In the genomic region with DNA sequence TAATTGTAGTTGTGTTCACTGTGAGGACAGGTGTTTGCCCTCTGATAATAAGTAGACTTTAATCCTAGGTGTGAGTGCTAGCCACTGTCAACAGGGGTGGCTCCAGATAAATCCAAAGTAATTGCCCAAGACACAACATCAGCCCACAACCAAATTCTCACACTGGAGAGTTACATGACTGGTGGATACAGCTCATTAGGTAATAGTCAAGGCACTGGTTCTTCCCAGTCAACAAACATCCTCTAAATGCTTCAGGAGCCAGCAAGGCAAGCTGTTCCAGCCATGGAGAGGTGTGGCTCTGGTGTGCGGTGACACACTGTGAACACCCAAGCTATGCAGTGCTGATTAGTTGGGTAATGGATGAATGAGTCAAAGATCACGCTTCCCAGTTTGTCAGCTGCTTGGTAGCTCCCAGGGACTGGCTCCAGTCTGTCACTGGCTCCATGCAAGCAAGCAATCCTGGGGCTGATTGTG, we compare ENCODE assay signal across 1 cellular context.
A peak's percentile ranks its signal among the peaks of the same experiment; 100 is the strongest.
TF ChIP-seq lines count a peak whose summit lies in the region.

No MANE protein-coding gene starts in this region.

TF ChIP-seq in K562, 482 proteins besides CTCF, POLR2A, EP300 and RAD21 (continued from another document and continues in another):
- TF ChIP-seq, protein P1, sequence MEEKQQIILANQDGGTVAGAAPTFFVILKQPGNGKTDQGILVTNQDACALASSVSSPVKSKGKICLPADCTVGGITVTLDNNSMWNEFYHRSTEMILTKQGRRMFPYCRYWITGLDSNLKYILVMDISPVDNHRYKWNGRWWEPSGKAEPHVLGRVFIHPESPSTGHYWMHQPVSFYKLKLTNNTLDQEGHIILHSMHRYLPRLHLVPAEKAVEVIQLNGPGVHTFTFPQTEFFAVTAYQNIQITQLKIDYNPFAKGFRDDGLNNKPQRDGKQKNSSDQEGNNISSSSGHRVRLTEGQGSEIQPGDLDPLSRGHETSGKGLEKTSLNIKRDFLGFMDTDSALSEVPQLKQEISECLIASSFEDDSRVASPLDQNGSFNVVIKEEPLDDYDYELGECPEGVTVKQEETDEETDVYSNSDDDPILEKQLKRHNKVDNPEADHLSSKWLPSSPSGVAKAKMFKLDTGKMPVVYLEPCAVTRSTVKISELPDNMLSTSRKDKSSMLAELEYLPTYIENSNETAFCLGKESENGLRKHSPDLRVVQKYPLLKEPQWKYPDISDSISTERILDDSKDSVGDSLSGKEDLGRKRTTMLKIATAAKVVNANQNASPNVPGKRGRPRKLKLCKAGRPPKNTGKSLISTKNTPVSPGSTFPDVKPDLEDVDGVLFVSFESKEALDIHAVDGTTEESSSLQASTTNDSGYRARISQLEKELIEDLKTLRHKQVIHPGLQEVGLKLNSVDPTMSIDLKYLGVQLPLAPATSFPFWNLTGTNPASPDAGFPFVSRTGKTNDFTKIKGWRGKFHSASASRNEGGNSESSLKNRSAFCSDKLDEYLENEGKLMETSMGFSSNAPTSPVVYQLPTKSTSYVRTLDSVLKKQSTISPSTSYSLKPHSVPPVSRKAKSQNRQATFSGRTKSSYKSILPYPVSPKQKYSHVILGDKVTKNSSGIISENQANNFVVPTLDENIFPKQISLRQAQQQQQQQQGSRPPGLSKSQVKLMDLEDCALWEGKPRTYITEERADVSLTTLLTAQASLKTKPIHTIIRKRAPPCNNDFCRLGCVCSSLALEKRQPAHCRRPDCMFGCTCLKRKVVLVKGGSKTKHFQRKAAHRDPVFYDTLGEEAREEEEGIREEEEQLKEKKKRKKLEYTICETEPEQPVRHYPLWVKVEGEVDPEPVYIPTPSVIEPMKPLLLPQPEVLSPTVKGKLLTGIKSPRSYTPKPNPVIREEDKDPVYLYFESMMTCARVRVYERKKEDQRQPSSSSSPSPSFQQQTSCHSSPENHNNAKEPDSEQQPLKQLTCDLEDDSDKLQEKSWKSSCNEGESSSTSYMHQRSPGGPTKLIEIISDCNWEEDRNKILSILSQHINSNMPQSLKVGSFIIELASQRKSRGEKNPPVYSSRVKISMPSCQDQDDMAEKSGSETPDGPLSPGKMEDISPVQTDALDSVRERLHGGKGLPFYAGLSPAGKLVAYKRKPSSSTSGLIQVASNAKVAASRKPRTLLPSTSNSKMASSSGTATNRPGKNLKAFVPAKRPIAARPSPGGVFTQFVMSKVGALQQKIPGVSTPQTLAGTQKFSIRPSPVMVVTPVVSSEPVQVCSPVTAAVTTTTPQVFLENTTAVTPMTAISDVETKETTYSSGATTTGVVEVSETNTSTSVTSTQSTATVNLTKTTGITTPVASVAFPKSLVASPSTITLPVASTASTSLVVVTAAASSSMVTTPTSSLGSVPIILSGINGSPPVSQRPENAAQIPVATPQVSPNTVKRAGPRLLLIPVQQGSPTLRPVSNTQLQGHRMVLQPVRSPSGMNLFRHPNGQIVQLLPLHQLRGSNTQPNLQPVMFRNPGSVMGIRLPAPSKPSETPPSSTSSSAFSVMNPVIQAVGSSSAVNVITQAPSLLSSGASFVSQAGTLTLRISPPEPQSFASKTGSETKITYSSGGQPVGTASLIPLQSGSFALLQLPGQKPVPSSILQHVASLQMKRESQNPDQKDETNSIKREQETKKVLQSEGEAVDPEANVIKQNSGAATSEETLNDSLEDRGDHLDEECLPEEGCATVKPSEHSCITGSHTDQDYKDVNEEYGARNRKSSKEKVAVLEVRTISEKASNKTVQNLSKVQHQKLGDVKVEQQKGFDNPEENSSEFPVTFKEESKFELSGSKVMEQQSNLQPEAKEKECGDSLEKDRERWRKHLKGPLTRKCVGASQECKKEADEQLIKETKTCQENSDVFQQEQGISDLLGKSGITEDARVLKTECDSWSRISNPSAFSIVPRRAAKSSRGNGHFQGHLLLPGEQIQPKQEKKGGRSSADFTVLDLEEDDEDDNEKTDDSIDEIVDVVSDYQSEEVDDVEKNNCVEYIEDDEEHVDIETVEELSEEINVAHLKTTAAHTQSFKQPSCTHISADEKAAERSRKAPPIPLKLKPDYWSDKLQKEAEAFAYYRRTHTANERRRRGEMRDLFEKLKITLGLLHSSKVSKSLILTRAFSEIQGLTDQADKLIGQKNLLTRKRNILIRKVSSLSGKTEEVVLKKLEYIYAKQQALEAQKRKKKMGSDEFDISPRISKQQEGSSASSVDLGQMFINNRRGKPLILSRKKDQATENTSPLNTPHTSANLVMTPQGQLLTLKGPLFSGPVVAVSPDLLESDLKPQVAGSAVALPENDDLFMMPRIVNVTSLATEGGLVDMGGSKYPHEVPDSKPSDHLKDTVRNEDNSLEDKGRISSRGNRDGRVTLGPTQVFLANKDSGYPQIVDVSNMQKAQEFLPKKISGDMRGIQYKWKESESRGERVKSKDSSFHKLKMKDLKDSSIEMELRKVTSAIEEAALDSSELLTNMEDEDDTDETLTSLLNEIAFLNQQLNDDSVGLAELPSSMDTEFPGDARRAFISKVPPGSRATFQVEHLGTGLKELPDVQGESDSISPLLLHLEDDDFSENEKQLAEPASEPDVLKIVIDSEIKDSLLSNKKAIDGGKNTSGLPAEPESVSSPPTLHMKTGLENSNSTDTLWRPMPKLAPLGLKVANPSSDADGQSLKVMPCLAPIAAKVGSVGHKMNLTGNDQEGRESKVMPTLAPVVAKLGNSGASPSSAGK (IDR thresholded peaks at IDR 0.05) = no peak
- no peak for TF ChIP-seq GTF2F1 (IDR thresholded peaks at IDR 0.05; ENCODE audit: low read depth, low read length)
- no peak for TF ChIP-seq RFX5 (IDR thresholded peaks at IDR 0.05; ENCODE audit: low read depth, low read length)
- TF ChIP-seq, protein P2, sequence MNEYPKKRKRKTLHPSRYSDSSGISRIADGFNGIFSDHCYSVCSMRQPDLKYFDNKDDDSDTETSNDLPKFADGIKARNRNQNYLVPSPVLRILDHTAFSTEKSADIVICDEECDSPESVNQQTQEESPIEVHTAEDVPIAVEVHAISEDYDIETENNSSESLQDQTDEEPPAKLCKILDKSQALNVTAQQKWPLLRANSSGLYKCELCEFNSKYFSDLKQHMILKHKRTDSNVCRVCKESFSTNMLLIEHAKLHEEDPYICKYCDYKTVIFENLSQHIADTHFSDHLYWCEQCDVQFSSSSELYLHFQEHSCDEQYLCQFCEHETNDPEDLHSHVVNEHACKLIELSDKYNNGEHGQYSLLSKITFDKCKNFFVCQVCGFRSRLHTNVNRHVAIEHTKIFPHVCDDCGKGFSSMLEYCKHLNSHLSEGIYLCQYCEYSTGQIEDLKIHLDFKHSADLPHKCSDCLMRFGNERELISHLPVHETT (CRISPR knock-in tag; conservative IDR thresholded peaks at IDR 0.05 in 1 of 2, IDR thresholded peaks at IDR 0.05 in 1 of 2) = no peak
- peak; percentile 45; the same call in 1 of the 2 replicates for TF ChIP-seq CTBP1 (IDR thresholded peaks at IDR 0.05; ENCODE audit: borderline replicate concordance)
- no peak for TF ChIP-seq KLF16 (IDR thresholded peaks at IDR 0.05)
- TF ChIP-seq RBM22 (IDR thresholded peaks at IDR 0.05; ENCODE audit: low read depth, low read length, poor library complexity, severe bottlenecking) = no peak
- no peak for TF ChIP-seq YY1 (IDR thresholded peaks at IDR 0.05; ENCODE audit: borderline replicate concordance in 1 of 3, control insufficient read depth in 1 of 3, extremely low read depth in 1 of 3, insufficient read depth in 3 of 3, insufficient read length in 1 of 3, insufficient replicate concordance in 2 of 3, low read depth in 1 of 3, low read length in 2 of 3)
- no peak for TF ChIP-seq POLR2B (IDR thresholded peaks at IDR 0.05; ENCODE audit: low read depth, partially characterized antibody)
- TF ChIP-seq ZBTB1 (CRISPR knock-in tag; IDR thresholded peaks at IDR 0.05; ENCODE audit: borderline replicate concordance, low read depth) = no peak
- TF ChIP-seq SRSF7 (optimal IDR thresholded peaks at IDR 0.05; ENCODE audit: low read depth, low read length) = no peak
- TF ChIP-seq ZNF24 (IDR thresholded peaks at IDR 0.05) = no peak
- TF ChIP-seq, protein P3, sequence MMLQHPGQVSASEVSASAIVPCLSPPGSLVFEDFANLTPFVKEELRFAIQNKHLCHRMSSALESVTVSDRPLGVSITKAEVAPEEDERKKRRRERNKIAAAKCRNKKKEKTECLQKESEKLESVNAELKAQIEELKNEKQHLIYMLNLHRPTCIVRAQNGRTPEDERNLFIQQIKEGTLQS (IDR thresholded peaks at IDR 0.05) = peak; percentile 55
- TF ChIP-seq, protein P3 (CRISPR knock-in tag; conservative IDR thresholded peaks at IDR 0.05) = no peak
- TF ChIP-seq CBX3 (IDR thresholded peaks at IDR 0.05; ENCODE audit: borderline replicate concordance in 1 of 2, low read length in 2 of 2) = no peak
- no peak for TF ChIP-seq DACH1 (IDR thresholded peaks at IDR 0.05; ENCODE audit: partially characterized antibody)
- TF ChIP-seq CBFB (CRISPR knock-in tag; IDR thresholded peaks at IDR 0.05) = no peak
- no peak for TF ChIP-seq ASH1L (IDR thresholded peaks at IDR 0.05; ENCODE audit: borderline replicate concordance, low read depth, partially characterized antibody)
- TF ChIP-seq ZNF75A (CRISPR knock-in tag; IDR thresholded peaks at IDR 0.05) = no peak
- no peak for TF ChIP-seq NFE2L1 (tag; IDR thresholded peaks at IDR 0.05; ENCODE audit: borderline replicate concordance, low read depth)
- no peak for TF ChIP-seq FOXM1 (IDR thresholded peaks at IDR 0.05; ENCODE audit: low read depth)
- TF ChIP-seq FOXM1 (CRISPR knock-in tag; IDR thresholded peaks at IDR 0.05; ENCODE audit: low read depth) = no peak
- no peak for TF ChIP-seq ZNF124 (CRISPR knock-in tag; IDR thresholded peaks at IDR 0.05)
- no peak for TF ChIP-seq LARP7 (IDR thresholded peaks at IDR 0.05)
- TF ChIP-seq KDM4B (IDR thresholded peaks at IDR 0.05; ENCODE audit: borderline replicate concordance in 2 of 2, low read depth in 1 of 2) = no peak
- TF ChIP-seq PML (IDR thresholded peaks at IDR 0.05; ENCODE audit: low read length) = no peak
- no peak for TF ChIP-seq ZNF764 (CRISPR knock-in tag; IDR thresholded peaks at IDR 0.05; ENCODE audit: low read depth)
- TF ChIP-seq ZBED1 (IDR thresholded peaks at IDR 0.05) = no peak
- TF ChIP-seq ARID1B (IDR thresholded peaks at IDR 0.05) = peak; percentile 75
- TF ChIP-seq SAFB (IDR thresholded peaks at IDR 0.05; ENCODE audit: borderline replicate concordance, low read depth, low read length) = no peak
- no peak for TF ChIP-seq HNRNPUL1 (IDR thresholded peaks at IDR 0.05; ENCODE audit: low read length)
- TF ChIP-seq, protein P4, sequence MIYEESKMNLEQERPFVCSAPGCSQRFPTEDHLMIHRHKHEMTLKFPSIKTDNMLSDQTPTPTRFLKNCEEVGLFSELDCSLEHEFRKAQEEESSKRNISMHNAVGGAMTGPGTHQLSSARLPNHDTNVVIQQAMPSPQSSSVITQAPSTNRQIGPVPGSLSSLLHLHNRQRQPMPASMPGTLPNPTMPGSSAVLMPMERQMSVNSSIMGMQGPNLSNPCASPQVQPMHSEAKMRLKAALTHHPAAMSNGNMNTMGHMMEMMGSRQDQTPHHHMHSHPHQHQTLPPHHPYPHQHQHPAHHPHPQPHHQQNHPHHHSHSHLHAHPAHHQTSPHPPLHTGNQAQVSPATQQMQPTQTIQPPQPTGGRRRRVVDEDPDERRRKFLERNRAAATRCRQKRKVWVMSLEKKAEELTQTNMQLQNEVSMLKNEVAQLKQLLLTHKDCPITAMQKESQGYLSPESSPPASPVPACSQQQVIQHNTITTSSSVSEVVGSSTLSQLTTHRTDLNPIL (CRISPR knock-in tag; IDR thresholded peaks at IDR 0.05) = no peak
- peak; percentile 47; the same call in 1 of the 2 replicates for TF ChIP-seq DPF2 (IDR thresholded peaks at IDR 0.05)
- no peak for TF ChIP-seq HDAC2 (IDR thresholded peaks at IDR 0.05)
- no peak for TF ChIP-seq SMARCA5 (IDR thresholded peaks at IDR 0.05)
- TF ChIP-seq, protein P5, sequence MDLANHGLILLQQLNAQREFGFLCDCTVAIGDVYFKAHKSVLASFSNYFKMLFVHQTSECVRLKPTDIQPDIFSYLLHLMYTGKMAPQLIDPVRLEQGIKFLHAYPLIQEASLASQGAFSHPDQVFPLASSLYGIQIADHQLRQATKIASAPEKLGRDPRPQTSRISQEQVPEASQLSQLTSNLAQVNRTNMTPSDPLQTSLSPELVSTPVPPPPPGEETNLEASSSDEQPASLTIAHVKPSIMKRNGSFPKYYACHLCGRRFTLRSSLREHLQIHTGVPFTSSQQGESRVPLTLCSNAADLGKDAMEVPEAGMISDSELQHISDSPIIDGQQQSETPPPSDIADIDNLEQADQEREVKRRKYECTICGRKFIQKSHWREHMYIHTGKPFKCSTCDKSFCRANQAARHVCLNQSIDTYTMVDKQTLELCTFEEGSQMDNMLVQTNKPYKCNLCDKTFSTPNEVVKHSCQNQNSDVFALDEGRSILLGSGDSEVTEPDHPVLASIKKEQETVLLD (IDR thresholded peaks at IDR 0.05) = no peak
- TF ChIP-seq, protein P6, sequence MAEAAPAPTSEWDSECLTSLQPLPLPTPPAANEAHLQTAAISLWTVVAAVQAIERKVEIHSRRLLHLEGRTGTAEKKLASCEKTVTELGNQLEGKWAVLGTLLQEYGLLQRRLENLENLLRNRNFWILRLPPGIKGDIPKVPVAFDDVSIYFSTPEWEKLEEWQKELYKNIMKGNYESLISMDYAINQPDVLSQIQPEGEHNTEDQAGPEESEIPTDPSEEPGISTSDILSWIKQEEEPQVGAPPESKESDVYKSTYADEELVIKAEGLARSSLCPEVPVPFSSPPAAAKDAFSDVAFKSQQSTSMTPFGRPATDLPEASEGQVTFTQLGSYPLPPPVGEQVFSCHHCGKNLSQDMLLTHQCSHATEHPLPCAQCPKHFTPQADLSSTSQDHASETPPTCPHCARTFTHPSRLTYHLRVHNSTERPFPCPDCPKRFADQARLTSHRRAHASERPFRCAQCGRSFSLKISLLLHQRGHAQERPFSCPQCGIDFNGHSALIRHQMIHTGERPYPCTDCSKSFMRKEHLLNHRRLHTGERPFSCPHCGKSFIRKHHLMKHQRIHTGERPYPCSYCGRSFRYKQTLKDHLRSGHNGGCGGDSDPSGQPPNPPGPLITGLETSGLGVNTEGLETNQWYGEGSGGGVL (CRISPR knock-in tag; IDR thresholded peaks at IDR 0.05) = no peak
- TF ChIP-seq HDAC1 (IDR thresholded peaks at IDR 0.05) = no peak
- TF ChIP-seq EGR1 (conservative IDR thresholded peaks at IDR 0.05) = no peak
- TF ChIP-seq, protein P7, sequence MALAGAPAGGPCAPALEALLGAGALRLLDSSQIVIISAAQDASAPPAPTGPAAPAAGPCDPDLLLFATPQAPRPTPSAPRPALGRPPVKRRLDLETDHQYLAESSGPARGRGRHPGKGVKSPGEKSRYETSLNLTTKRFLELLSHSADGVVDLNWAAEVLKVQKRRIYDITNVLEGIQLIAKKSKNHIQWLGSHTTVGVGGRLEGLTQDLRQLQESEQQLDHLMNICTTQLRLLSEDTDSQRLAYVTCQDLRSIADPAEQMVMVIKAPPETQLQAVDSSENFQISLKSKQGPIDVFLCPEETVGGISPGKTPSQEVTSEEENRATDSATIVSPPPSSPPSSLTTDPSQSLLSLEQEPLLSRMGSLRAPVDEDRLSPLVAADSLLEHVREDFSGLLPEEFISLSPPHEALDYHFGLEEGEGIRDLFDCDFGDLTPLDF (CRISPR knock-in tag; IDR thresholded peaks at IDR 0.05) = no peak
- TF ChIP-seq CXXC5 (CRISPR knock-in tag; IDR thresholded peaks at IDR 0.05) = no peak
- 0 out of 2 replicates have a peak, but pooled peaks have one; percentile 48 for TF ChIP-seq BHLHE40 (IDR thresholded peaks at IDR 0.05; ENCODE audit: low read length)
